29 cellular contexts compared by ENCODE assay signal in the genomic region with DNA sequence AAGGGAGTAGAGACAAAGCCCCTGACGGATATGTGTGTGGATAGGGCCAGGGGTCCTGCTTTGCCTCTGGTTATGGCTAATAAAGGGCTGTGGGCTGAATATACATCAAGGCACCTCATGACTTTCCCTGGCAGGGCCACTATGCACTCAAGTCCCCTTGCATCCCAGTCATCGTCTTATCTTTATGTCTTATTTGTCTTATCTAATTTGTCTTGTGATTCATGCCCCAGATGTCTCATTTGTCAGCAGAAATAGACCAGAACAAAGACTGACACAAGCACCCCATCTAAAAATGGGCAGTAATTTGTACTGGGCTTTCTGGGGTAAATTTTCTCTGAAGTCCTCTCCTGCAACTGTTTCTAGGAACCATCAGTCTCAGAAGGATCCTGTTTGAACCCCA.
DNase-seq lines count a peak whose midpoint lies in the region; ATAC-seq, FAIRE-seq and TF ChIP-seq lines count a peak whose summit lies in the region.
"Had no signal": no experiment of that assay in that cellular context is flagged by ENCODE, and none has a peak within 500 bp of the region (broad histone marks: within the 10 kb centered on the region; RNA-seq: fewer than 3 reads in every experiment).

No MANE protein-coding gene starts in this region.

- TF ChIP-seq POLR2A in uterus (IDR thresholded peaks at IDR 0.05): no peak

- peak overlapping the region; percentile 86 to 93 for H3K27ac ChIP-seq in right atrium auricular region
- H3K27ac ChIP-seq in astrocyte (ENCODE audit: low read depth, low read length): peak overlapping the region; percentile 45
- peak overlapping the region; percentile 63 for H3K27ac ChIP-seq in osteoblast (ENCODE audit: low read depth, low read length)
- H3K27ac ChIP-seq in uterus: peak overlapping the region; percentile 52 to 73
- H3K27ac ChIP-seq in caudate nucleus (ENCODE audit: low read depth, low read length): no peak overlapping the region
- H3K27ac ChIP-seq: SK-N-MC had no signal

- H3K4me1 ChIP-seq in right atrium auricular region (peaks cover 0 to 76% of the 10 kb centered on the region in 2 donors), astrocyte (ENCODE audit: insufficient read depth, low read length) (peaks cover 41% of the 10 kb centered on the region), osteoblast (ENCODE audit: insufficient read depth, low read length) (peaks cover 49% of the 10 kb centered on the region), uterus (peaks cover 0 to 27% of the 10 kb centered on the region in 2 donors)

- no peak for FAIRE-seq in astrocyte (lab: Jason Lieb, UNC)
- FAIRE-seq: G401.6, H1 had no signal

- H3K36me3 Mint-ChIP-seq in astrocyte (ENCODE audit: low read depth, unreplicated experiment) (peaks cover 44% of the 10 kb centered on the region), osteocyte (ENCODE audit: unreplicated experiment) (peaks cover 51% of the 10 kb centered on the region)
- H3K36me3 Mint-ChIP-seq in T-helper 2 cell treated with Interferon-gamma antibody and Interleukin-4, amounts not matched to agents 5 μg/mL and 100 μg/mL, for 36 hours (ENCODE audit: low read depth): no peaks in the 10 kb centered on the region
- H3K36me3 Mint-ChIP-seq: activated CD8-positive, alpha-beta memory T cell treated with anti-CD3 and anti-CD28 coated beads, Interleukin-2, amount 10 ng/mL, durations not matched to agents 7 days and 5 days; immature natural killer cell had no signal

- DNase-seq in right atrium auricular region (ENCODE audit: low spot score) (no peak), left ventricle myocardium superior (no peak), astrocyte (ENCODE audit: low read depth) (no peak), osteoblast (ENCODE audit: insufficient read length, low spot score, missing footprints) (no peak), uterus (no peak), caudate nucleus (lab: John Stamatoyannopoulos, UW) (no peak), osteocyte (ENCODE audit: extremely low spot score, unreplicated experiment) (no peak)
- no peak for DNase-seq in T-helper 2 cell treated with Interferon-gamma antibody and Interleukin-4, amounts not matched to agents 5 μg/mL and 100 μg/mL, for 36 hours (ENCODE audit: low spot score)
- DNase-seq: ACHN; activated CD4-positive, alpha-beta T cell treated with anti-CD3 and anti-CD28 coated beads, Interleukin-2, amount 10 ng/mL, durations not matched to agents 7 days and 5 days; activated CD8-positive, alpha-beta memory T cell treated with anti-CD3 and anti-CD28 coated beads, Interleukin-2, amount 10 ng/mL, durations not matched to agents 7 days and 5 days; activated naive CD4-positive, alpha-beta T cell treated with anti-CD3 and anti-CD28 coated beads for 36 hours; amniotic stem cell; cortex of kidney; DMS53; effector memory CD8-positive, alpha-beta T cell; foreskin melanocyte; immature natural killer cell; mesendoderm; NCI-H1105; NCI-H2081; NCI-H82; RPMI8226; stimulated activated naive CD8-positive, alpha-beta T cell treated with anti-CD3 and anti-CD28 coated beads, Interleukin-15, Interleukin-2, amounts not matched to agents 100 U/mL and 50 U/mL, for 24 hours had no signal

- no peaks in the 10 kb centered on the region for H3K36me3 ChIP-seq in right atrium auricular region
- H3K36me3 ChIP-seq in astrocyte (ENCODE audit: insufficient read depth, low read length): peaks cover 3% of the 10 kb centered on the region
- peaks cover 88% of the 10 kb centered on the region for H3K36me3 ChIP-seq in osteoblast (ENCODE audit: insufficient read depth, low read length)
- no peaks in the 10 kb centered on the region for H3K36me3 ChIP-seq in uterus
- H3K36me3 ChIP-seq: tibial nerve had no signal

- H3K9ac ChIP-seq in astrocyte (ENCODE audit: low read length): no peak overlapping the region

- TF ChIP-seq CTCF in right atrium auricular region (IDR thresholded peaks at IDR 0.05) (no peak), astrocyte (IDR thresholded peaks at IDR 0.05; ENCODE audit: insufficient read depth, low read depth, low read length) (no peak), osteoblast (IDR thresholded peaks at IDR 0.05; ENCODE audit: extremely low read depth, low read depth, low read length) (no peak), uterus (IDR thresholded peaks at IDR 0.05) (no peak), osteocyte (IDR thresholded peaks at IDR 0.05) (no peak)

- peaks cover 21% of the 10 kb centered on the region for H3K4me1 Mint-ChIP-seq in astrocyte (ENCODE audit: low read depth, unreplicated experiment)
- peaks cover 17% of the 10 kb centered on the region for H3K4me1 Mint-ChIP-seq in T-helper 2 cell treated with Interferon-gamma antibody and Interleukin-4, amounts not matched to agents 5 μg/mL and 100 μg/mL, for 36 hours (ENCODE audit: low read depth)
- H3K4me1 Mint-ChIP-seq in osteocyte (ENCODE audit: unreplicated experiment): peaks cover 53% of the 10 kb centered on the region
- H3K4me1 Mint-ChIP-seq: immature natural killer cell had no signal

- no peak for ATAC-seq in left ventricle myocardium superior
- ATAC-seq: activated CD8-positive, alpha-beta memory T cell treated with anti-CD3 and anti-CD28 coated beads, Interleukin-2, amount 10 ng/mL, durations not matched to agents 7 days and 5 days; effector memory CD8-positive, alpha-beta T cell; stimulated activated naive CD8-positive, alpha-beta T cell treated with anti-CD3 and anti-CD28 coated beads, Interleukin-15, Interleukin-2, amounts not matched to agents 100 U/mL and 50 U/mL, for 24 hours had no signal

- no peak overlapping the region for H3K4me3 Mint-ChIP-seq in astrocyte (ENCODE audit: unreplicated experiment)
- no peak overlapping the region for H3K4me3 Mint-ChIP-seq in T-helper 2 cell treated with Interferon-gamma antibody and Interleukin-4, amounts not matched to agents 5 μg/mL and 100 μg/mL, for 36 hours
- H3K4me3 Mint-ChIP-seq in osteocyte (ENCODE audit: unreplicated experiment): no peak overlapping the region
- H3K4me3 Mint-ChIP-seq: activated CD4-positive, alpha-beta T cell treated with anti-CD3 and anti-CD28 coated beads, Interleukin-2, amount 10 ng/mL, durations not matched to agents 7 days and 5 days; activated CD8-positive, alpha-beta memory T cell treated with anti-CD3 and anti-CD28 coated beads, Interleukin-2, amount 10 ng/mL, durations not matched to agents 7 days and 5 days; activated naive CD4-positive, alpha-beta T cell treated with anti-CD3 and anti-CD28 coated beads for 36 hours; effector memory CD8-positive, alpha-beta T cell; immature natural killer cell had no signal

- intact Hi-C loops in left ventricle myocardium superior (cut with micrococcal nuclease) (no loop called here), uterus (cut with DNase I; ENCODE audit: low total_unique reads) (no loop called here)

- H2AFZ ChIP-seq in astrocyte (ENCODE audit: low read depth, low read length) (no peak overlapping the region), osteoblast (ENCODE audit: low read length) (no peak overlapping the region)

- no peaks in the 10 kb centered on the region for H4K20me1 ChIP-seq in astrocyte (ENCODE audit: insufficient read depth, low read length)
- peaks cover 22% of the 10 kb centered on the region for H4K20me1 ChIP-seq in osteoblast (ENCODE audit: insufficient read depth, low read length)

- H3K9me3 Mint-ChIP-seq in astrocyte (ENCODE audit: unreplicated experiment) (no peaks in the 10 kb centered on the region), osteocyte (ENCODE audit: unreplicated experiment) (no peaks in the 10 kb centered on the region)
- H3K9me3 Mint-ChIP-seq in T-helper 2 cell treated with Interferon-gamma antibody and Interleukin-4, amounts not matched to agents 5 μg/mL and 100 μg/mL, for 36 hours: no peaks in the 10 kb centered on the region
- H3K9me3 Mint-ChIP-seq: activated CD4-positive, alpha-beta T cell treated with anti-CD3 and anti-CD28 coated beads, Interleukin-2, amount 10 ng/mL, durations not matched to agents 7 days and 5 days; activated naive CD4-positive, alpha-beta T cell treated with anti-CD3 and anti-CD28 coated beads for 36 hours; effector memory CD8-positive, alpha-beta T cell; immature natural killer cell had no signal

- H3K27me3 ChIP-seq in right atrium auricular region: no peaks in the 10 kb centered on the region
- no peaks in the 10 kb centered on the region for H3K27me3 ChIP-seq in astrocyte (ENCODE audit: insufficient read depth, low read length)
- H3K27me3 ChIP-seq in osteoblast (ENCODE audit: insufficient read depth, low read length): no peaks in the 10 kb centered on the region
- H3K27me3 ChIP-seq in uterus: no peaks in the 10 kb centered on the region
- H3K27me3 ChIP-seq: tibial nerve had no signal

- H3K4me3 ChIP-seq in right atrium auricular region: peak overlapping the region in 1 of 2 donors; percentile 1
- H3K4me3 ChIP-seq in astrocyte (ENCODE audit: insufficient read depth, low read depth, low read length): no peak overlapping the region
- H3K4me3 ChIP-seq in osteoblast (ENCODE audit: insufficient read depth, low read length): no peak overlapping the region
- no peak overlapping the region for H3K4me3 ChIP-seq in uterus
- H3K4me3 ChIP-seq: SK-N-MC, tibial nerve had no signal

- H3K9me3 ChIP-seq in right atrium auricular region: no peaks in the 10 kb centered on the region
- H3K9me3 ChIP-seq in astrocyte (ENCODE audit: insufficient read depth, low read depth, low read length): no peaks in the 10 kb centered on the region
- H3K9me3 ChIP-seq in osteoblast (ENCODE audit: low read depth, low read length): no peaks in the 10 kb centered on the region
- no peaks in the 10 kb centered on the region for H3K9me3 ChIP-seq in uterus
- H3K9me3 ChIP-seq: tibial nerve had no signal

- peak overlapping the region; percentile 45 for H3K4me2 ChIP-seq in astrocyte (ENCODE audit: low read length)
- H3K4me2 ChIP-seq in osteoblast (ENCODE audit: insufficient read depth, low read length): peak overlapping the region; percentile 29

- no peaks in the 10 kb centered on the region for H3K79me2 ChIP-seq in astrocyte (ENCODE audit: insufficient read depth, low read length)
- peaks cover 2% of the 10 kb centered on the region for H3K79me2 ChIP-seq in osteoblast (ENCODE audit: insufficient read depth, low read length)

- H3K27ac Mint-ChIP-seq in astrocyte (ENCODE audit: unreplicated experiment) (no peak overlapping the region), osteocyte (ENCODE audit: unreplicated experiment) (no peak overlapping the region)
- H3K27ac Mint-ChIP-seq in T-helper 2 cell treated with Interferon-gamma antibody and Interleukin-4, amounts not matched to agents 5 μg/mL and 100 μg/mL, for 36 hours: no peak overlapping the region
- H3K27ac Mint-ChIP-seq: activated CD4-positive, alpha-beta T cell treated with anti-CD3 and anti-CD28 coated beads, Interleukin-2, amount 10 ng/mL, durations not matched to agents 7 days and 5 days; activated CD8-positive, alpha-beta memory T cell treated with anti-CD3 and anti-CD28 coated beads, Interleukin-2, amount 10 ng/mL, durations not matched to agents 7 days and 5 days; activated naive CD4-positive, alpha-beta T cell treated with anti-CD3 and anti-CD28 coated beads for 36 hours; effector memory CD8-positive, alpha-beta T cell; immature natural killer cell; progenitor cell of endocrine pancreas had no signal

- H3K27me3 Mint-ChIP-seq in astrocyte (ENCODE audit: low read depth, unreplicated experiment) (no peaks in the 10 kb centered on the region), osteocyte (ENCODE audit: unreplicated experiment) (no peaks in the 10 kb centered on the region)
- H3K27me3 Mint-ChIP-seq in T-helper 2 cell treated with Interferon-gamma antibody and Interleukin-4, amounts not matched to agents 5 μg/mL and 100 μg/mL, for 36 hours (ENCODE audit: low read depth): no peaks in the 10 kb centered on the region
